1 cellular context compared by ENCODE assay signal in the genomic region with DNA sequence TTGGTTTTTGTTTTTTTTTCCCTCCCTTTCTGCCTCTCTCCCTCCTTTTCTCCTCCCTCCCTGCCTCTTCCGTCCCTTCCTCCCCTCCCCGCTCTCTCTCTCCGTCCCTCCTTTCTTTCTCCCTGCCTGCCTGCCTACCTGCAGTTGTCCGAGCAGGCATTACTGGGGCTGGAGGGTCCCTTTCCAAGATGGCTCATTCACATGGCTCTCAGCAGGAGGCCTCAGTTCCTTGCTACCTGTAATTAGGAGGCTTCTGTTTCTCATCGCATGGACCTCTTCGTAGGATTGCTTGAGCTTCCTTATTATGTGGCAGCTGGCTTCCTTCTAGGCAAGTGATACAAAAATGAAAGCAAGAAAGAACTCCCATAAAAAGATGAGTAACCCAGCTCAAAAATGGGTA.
TF ChIP-seq lines count a peak whose summit lies in the region.

No MANE protein-coding gene starts in this region.

TF ChIP-seq in IMR-90, 13 proteins besides CTCF, POLR2A, EP300 and RAD21:
- TF ChIP-seq SMC3 (IDR thresholded peaks at IDR 0.05; ENCODE audit: low read depth, low read length) (no peak), NFE2L2 (IDR thresholded peaks at IDR 0.05; ENCODE audit: low read depth, low read length) (no peak), MXI1 (IDR thresholded peaks at IDR 0.05; ENCODE audit: borderline replicate concordance, low read depth, low read length) (no peak), RFX5 (IDR thresholded peaks at IDR 0.05; ENCODE audit: low read depth, low read length) (no peak), CHD1 (IDR thresholded peaks at IDR 0.05; ENCODE audit: low read depth, low read length) (no peak), RCOR1 (IDR thresholded peaks at IDR 0.05; ENCODE audit: insufficient replicate concordance, low read length) (no peak), MAZ (IDR thresholded peaks at IDR 0.05; ENCODE audit: borderline replicate concordance, low read depth, low read length) (no peak), CEBPB (IDR thresholded peaks at IDR 0.05; ENCODE audit: low read depth, low read length) (no peak), BHLHE40 (IDR thresholded peaks at IDR 0.05; ENCODE audit: low read depth, low read length) (no peak)
- TF ChIP-seq, protein P1, sequence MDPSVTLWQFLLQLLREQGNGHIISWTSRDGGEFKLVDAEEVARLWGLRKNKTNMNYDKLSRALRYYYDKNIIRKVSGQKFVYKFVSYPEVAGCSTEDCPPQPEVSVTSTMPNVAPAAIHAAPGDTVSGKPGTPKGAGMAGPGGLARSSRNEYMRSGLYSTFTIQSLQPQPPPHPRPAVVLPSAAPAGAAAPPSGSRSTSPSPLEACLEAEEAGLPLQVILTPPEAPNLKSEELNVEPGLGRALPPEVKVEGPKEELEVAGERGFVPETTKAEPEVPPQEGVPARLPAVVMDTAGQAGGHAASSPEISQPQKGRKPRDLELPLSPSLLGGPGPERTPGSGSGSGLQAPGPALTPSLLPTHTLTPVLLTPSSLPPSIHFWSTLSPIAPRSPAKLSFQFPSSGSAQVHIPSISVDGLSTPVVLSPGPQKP (IDR thresholded peaks at IDR 0.05; ENCODE audit: borderline replicate concordance, low read depth, low read length) = no peak
TF ChIP-seq in IMR-90: peak in this region for 0.
